ENCODE assay signal across 2 cellular contexts in the genomic region with DNA sequence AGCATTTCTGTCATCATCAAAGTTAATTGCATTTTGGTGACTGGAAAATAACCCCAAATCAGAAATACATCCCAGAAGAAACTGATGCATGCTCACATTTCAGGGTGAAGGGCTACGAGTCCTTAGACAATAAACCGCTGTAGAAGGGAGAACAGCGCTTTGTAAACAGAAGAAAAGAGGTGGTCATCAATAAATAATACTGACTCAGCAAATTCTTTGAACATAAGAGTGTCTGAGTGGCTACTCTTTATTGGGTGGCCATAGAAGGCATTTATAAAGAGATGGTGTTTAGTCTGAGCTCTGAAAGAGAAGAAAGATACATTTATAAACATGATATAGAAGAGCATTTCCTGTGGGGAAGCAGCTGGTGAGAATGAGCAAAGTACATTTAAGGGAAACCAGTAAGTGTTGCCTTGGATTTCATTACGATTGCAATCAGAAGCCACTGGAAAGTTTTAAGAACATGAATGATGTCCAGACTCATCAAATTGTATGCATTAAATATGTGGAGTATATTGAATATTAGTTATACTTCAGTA.
TF ChIP-seq lines count a peak whose summit lies in the region.

No MANE protein-coding gene starts in this region.

TF ChIP-seq in GM23338, 12 proteins besides CTCF, POLR2A, EP300 and RAD21:
- TF ChIP-seq STAT1 (IDR thresholded peaks at IDR 0.05; ENCODE audit: unreplicated experiment) (no peak), ZNF331 (CRISPR knock-in tag; IDR thresholded peaks at IDR 0.05; ENCODE audit: low read depth) (no peak)

TF ChIP-seq in H1, 55 proteins besides CTCF, POLR2A, EP300 and RAD21:
- TF ChIP-seq BCL11A (IDR thresholded peaks at IDR 0.05; ENCODE audit: low read depth in 2 of 2, low read length in 2 of 2) (no peak), BACH1 (IDR thresholded peaks at IDR 0.05; ENCODE audit: low read length) (peak; percentile 81), BRCA1 (IDR thresholded peaks at IDR 0.05; ENCODE audit: low read depth, low read length) (no peak), EZH2 (IDR thresholded peaks at IDR 0.05; ENCODE audit: low read depth, low read length, severe bottlenecking) (no peak), SUZ12 (IDR thresholded peaks at IDR 0.05; ENCODE audit: low read length) (no peak), MAFK (IDR thresholded peaks at IDR 0.05; ENCODE audit: low read depth, low read length) (peak; percentile 99), CREB1 (IDR thresholded peaks at IDR 0.05) (no peak), GTF2F1 (IDR thresholded peaks at IDR 0.05; ENCODE audit: borderline replicate concordance, low read depth, low read length) (no peak), SAP30 (IDR thresholded peaks at IDR 0.05; ENCODE audit: insufficient read depth, insufficient replicate concordance, low read length) (no peak), TBP (IDR thresholded peaks at IDR 0.05; ENCODE audit: low read depth, low read length) (no peak), JUND (IDR thresholded peaks at IDR 0.05; ENCODE audit: low read length) (no peak), PHF8 (conservative IDR thresholded peaks at IDR 0.05; ENCODE audit: low read depth, low read length) (no peak)
